Comparison of ENCODE assay signal across 9 cellular contexts in genomic region chr15:89912674-89913396, GRCh38. TPM values are rescaled to one million over a fixed set of nuclear protein-coding genes. Genes with fewer than 3 reads are reported as not detected.
DNase-seq lines count a peak whose midpoint lies in the region; ATAC-seq, FAIRE-seq and TF ChIP-seq lines count a peak whose summit lies in the region.
"Had no signal": no experiment of that assay in that cellular context is flagged by ENCODE, and none has a peak within 500 bp of the region (broad histone marks: within the 10 kb centered on the region; RNA-seq: fewer than 3 reads in every experiment).

Gene ARPIN, minus strand, starts transcription at chr15:89912952. Its CDS starts 117 bp downstream, at chr15:89912835.

- no peak within 1 kb of the TSS for H3K14ac ChIP-seq in H1 (ENCODE audit: insufficient read length)

- H2BK15ac ChIP-seq in H1 (ENCODE audit: low read length): peak within 1 kb of the TSS; percentile 90

- H3K23ac ChIP-seq in H1 (ENCODE audit: insufficient read length): no peak within 1 kb of the TSS

- H4K20me1 ChIP-seq in H1 (replicated peaks in 1 of 2; ENCODE audit: control insufficient read depth in 1 of 2, insufficient read depth in 2 of 2, low read length in 2 of 2): no peaks in the 10 kb centered on the region

- peak within 1 kb of the TSS; percentile 26 for H3K56ac ChIP-seq in H1 (replicated peaks; ENCODE audit: insufficient read length, low read depth, low read length)

- peak within 1 kb of the TSS; percentile 78 for H3K18ac ChIP-seq in H1 (ENCODE audit: extremely low read depth, low read length)

- FAIRE-seq in H1 (lab: Jason Lieb, UNC) (no peak), GM12892 (lab: Jason Lieb, UNC) (no peak)

- CTCF ChIA-PET in H1 (lab: Charles Lee; ENCODE audit: partially characterized antibody): interaction anchor here (0.9 to 5.6 kb wide), 9 partner anchors 9 to 308 kb away, joined by 3 to 27 read pairs (median 4); no protein-coding TSS in a partner anchor

- no peak for TF ChIP-seq EP300 in H1 (IDR thresholded peaks at IDR 0.05; ENCODE audit: borderline replicate concordance in 1 of 2, low read depth in 2 of 2, low read length in 2 of 2)

- peak within 1 kb of the TSS; percentile 95 for H4K8ac ChIP-seq in H1 (ENCODE audit: extremely low read depth, insufficient read depth, low read length)

- DNase-seq in NCI-H2029 (lab: John Stamatoyannopoulos, UW): peak; percentile 16
- no peak for DNase-seq in NCI-H2029 treated with DMSO at 0.1 percent for 48 hours (lab: John Stamatoyannopoulos, UW)
- DNase-seq in RWPE2 (ENCODE audit: low spot score): peak; percentile 79
- DNase-seq in H1 (ENCODE audit: low read depth in 1 of 2, low spot score in 2 of 2): peak in 1 of 2 experiments; percentile 76
- peak; percentile 73 for DNase-seq in lower lobe of right lung
- no peak for DNase-seq in GM12892 (ENCODE audit: insufficient read length)

- TF ChIP-seq RAD21 in H1 (IDR thresholded peaks at IDR 0.05 in 1 of 2, conservative IDR thresholded peaks at IDR 0.05 in 1 of 2; ENCODE audit: low read depth in 2 of 2, low read length in 2 of 2): no peak

- H2BK5ac ChIP-seq in H1 (ENCODE audit: low read depth, low read length): no peak within 1 kb of the TSS

- H2AK5ac ChIP-seq in H1 (ENCODE audit: low read depth, low read length): no peak within 1 kb of the TSS

- TF ChIP-seq CTCF in RWPE2 (IDR thresholded peaks at IDR 0.05; ENCODE audit: poor library complexity, severe bottlenecking): no peak
- no peak for TF ChIP-seq CTCF in H1 (IDR thresholded peaks at IDR 0.05; ENCODE audit: control extremely low read depth in 1 of 3, insufficient read depth in 1 of 3, low read depth in 1 of 3, low read length in 3 of 3)
- TF ChIP-seq CTCF in lower lobe of right lung (IDR thresholded peaks at IDR 0.05): no peak
- TF ChIP-seq CTCF in subcutaneous adipose tissue (IDR thresholded peaks at IDR 0.05; ENCODE audit: low read depth): no peak

- no peaks in the 10 kb centered on the region for H3K79me2 ChIP-seq in H1 (ENCODE audit: control insufficient read depth in 1 of 2, insufficient read depth in 2 of 2, low read length in 2 of 2)

- no peak within 1 kb of the TSS for H2BK12ac ChIP-seq in H1 (ENCODE audit: low read depth, low read length)

- POLR2A ChIA-PET in H1 (lab: Charles Lee; ENCODE audit: partially characterized antibody): interaction anchor here (0.6 to 1.8 kb wide), 12 partner anchors 9 to 163 kb away, joined by 3 to 9 read pairs (median 3); partner anchors contain the start of gene AP3S2

- no peak within 1 kb of the TSS for H2BK20ac ChIP-seq in H1 (ENCODE audit: low read length)

- ATAC-seq in RWPE2 (ENCODE audit: low read depth): peak; percentile 72
- ATAC-seq in lower lobe of right lung: peak; percentile 81 to 88
- no peak for ATAC-seq in GM19452 (IDR thresholded peaks at IDR 0.05; ENCODE audit: unreplicated experiment)

- H3K27me3 ChIP-seq in RWPE2 (ENCODE audit: insufficient read depth, poor library complexity, severe bottlenecking) (no peaks in the 10 kb centered on the region), H1 (replicated peaks in 1 of 4; ENCODE audit: control insufficient read depth in 3 of 4, extremely low read depth in 1 of 4, insufficient read depth in 3 of 4, low read length in 3 of 4) (0 out of 7 replicates have a peak, but pooled peaks cover 0 to 4% (median 2%) of the 10 kb centered on the region in 4 experiments), lower lobe of right lung (ENCODE audit: low read depth) (no peaks in the 10 kb centered on the region)

- peaks cover 11% of the 10 kb centered on the region; the same call in 1 of the 2 replicates for H3K23me2 ChIP-seq in H1 (ENCODE audit: low read depth, low read length)

- no peak within 1 kb of the TSS for H2BK120ac ChIP-seq in H1 (replicated peaks; ENCODE audit: low read depth, low read length)

- intact Hi-C loops in lower lobe of right lung (cut with DNase I): no loop called here

- peak within 1 kb of the TSS; percentile 4 for H4K91ac ChIP-seq in H1 (replicated peaks; ENCODE audit: insufficient read length, low read length)

- no peaks in the 10 kb centered on the region for H3K79me1 ChIP-seq in H1 (ENCODE audit: low read depth, low read length)

- H3K4me1 ChIP-seq in RWPE2 (ENCODE audit: insufficient read depth, poor library complexity, severe bottlenecking) (peaks cover 27% of the 10 kb centered on the region), H1 (replicated peaks in 1 of 4; ENCODE audit: control insufficient read depth in 3 of 4, insufficient read depth in 4 of 4, low read length in 3 of 4) (peaks cover 3 to 9% (median 6%) of the 10 kb centered on the region in 4 experiments; a peak in 6 of 7 replicates), lower lobe of right lung (peaks cover 22% of the 10 kb centered on the region)

- H3K36me3 ChIP-seq in RWPE2 (ENCODE audit: low read depth) (peaks cover 4% of the 10 kb centered on the region), H1 (ENCODE audit: control insufficient read depth in 2 of 4, insufficient read depth in 4 of 4, low read length in 3 of 4) (no peaks in the 10 kb centered on the region), lower lobe of right lung (peaks cover 4% of the 10 kb centered on the region)

- H3K4ac ChIP-seq in H1 (replicated peaks; ENCODE audit: insufficient read length, low read depth, low read length): no peak within 1 kb of the TSS

- TF ChIP-seq POLR2A in H1 (IDR thresholded peaks at IDR 0.05; ENCODE audit: control extremely low read depth in 1 of 2, low read depth in 2 of 2, low read length in 2 of 2): peak in 1 of 2 experiments; percentile 49; a peak in 1 of 3 replicates
- TF ChIP-seq POLR2A in GM12892 (IDR thresholded peaks at IDR 0.05; ENCODE audit: low read depth, low read length): no peak

- peak within 1 kb of the TSS; percentile 73 for H4K5ac ChIP-seq in H1 (ENCODE audit: insufficient read length, low read depth, low read length)

- 8% methylated on average over 37 of the region's 57 CpGs; no CpG with 5 or more reads in 1 of the 2 experiments for WGBS in H1 (ENCODE audit: extremely low coverage in 1 of 2, insufficient coverage in 1 of 2, insufficient read length in 1 of 2, insufficient replicate concordance in 2 of 2, low coverage in 1 of 2, low lambda C conversion rate in 2 of 2, missing lambda C conversion rate in 1 of 2), 2 experiments

- H3K4me2 ChIP-seq in H1 (ENCODE audit: insufficient read depth in 1 of 2, low read depth in 2 of 2, low read length in 2 of 2): peak within 1 kb of the TSS; percentile 60 to 80

- H3K27ac ChIP-seq in RWPE2 (ENCODE audit: poor library complexity, severe bottlenecking) (peak within 1 kb of the TSS; percentile 32), H1 (ENCODE audit: low read depth, low read length) (0 out of 2 replicates have a peak within 1 kb of the TSS, but pooled peaks have one; percentile 26), lower lobe of right lung (peak within 1 kb of the TSS; percentile 88)

- peak within 1 kb of the TSS; percentile 53 to 71 (median 66) for H3K9ac ChIP-seq in H1 (replicated peaks in 1 of 4; ENCODE audit: extremely low read depth in 1 of 4, low read depth in 3 of 4, low read length in 3 of 4)

- peak within 1 kb of the TSS; percentile 69 for H2AFZ ChIP-seq in H1 (ENCODE audit: low read length)

- H3K4me3 ChIP-seq in RWPE2 (ENCODE audit: severe bottlenecking) (peak within 1 kb of the TSS; percentile 65), H1 (ENCODE audit: extremely low read depth in 1 of 4, insufficient read depth in 2 of 4, low read depth in 3 of 4, low read length in 4 of 4) (peak within 1 kb of the TSS; percentile 50 to 72 (median 56)), lower lobe of right lung (peak within 1 kb of the TSS; percentile 84)

- H3K9me3 ChIP-seq in RWPE2 (ENCODE audit: severe bottlenecking) (no peaks in the 10 kb centered on the region), H1 (ENCODE audit: insufficient read depth in 2 of 2, low read depth in 1 of 2, low read length in 1 of 2) (no peaks in the 10 kb centered on the region), lower lobe of right lung (no peaks in the 10 kb centered on the region)

TF ChIP-seq in H1, 55 proteins besides CTCF, POLR2A, EP300 and RAD21 (continues in another document):
- TF ChIP-seq CTBP2 (IDR thresholded peaks at IDR 0.05; ENCODE audit: borderline replicate concordance, insufficient read depth, insufficient read length, low read length) (no peak), BCL11A (IDR thresholded peaks at IDR 0.05; ENCODE audit: low read depth in 2 of 2, low read length in 2 of 2) (no peak), CBX8 (IDR thresholded peaks at IDR 0.05; ENCODE audit: borderline replicate concordance, low read depth, low read length) (no peak), BACH1 (IDR thresholded peaks at IDR 0.05; ENCODE audit: low read length) (no peak), SP2 (IDR thresholded peaks at IDR 0.05; ENCODE audit: low read length) (no peak), RXRA (IDR thresholded peaks at IDR 0.05; ENCODE audit: insufficient read depth, low read depth, low read length) (no peak), ATF3 (IDR thresholded peaks at IDR 0.05; ENCODE audit: insufficient read depth, low read depth, low read length) (no peak), E2F6 (IDR thresholded peaks at IDR 0.05) (no peak; the same call in 1 of the 2 replicates), TAF7 (optimal IDR thresholded peaks at IDR 0.05; ENCODE audit: borderline replicate concordance, low read depth, low read length) (no peak)

RNA-seq across cellular contexts. Expression of gene ARPIN, which starts in this region (rescaled TPM):
- 3.1 and 3.9 TPM in 2 replicates for total RNA-seq in H1 (2021; fragmentation: NEBNext Ultra II Directional; extraction: Animal tissue kit (Norgen Biotek cat#: 25700))
- polyA plus RNA-seq in H1 (2011; rRNA removed): 3.1 and 3.6 TPM in 2 replicates
- 4.2 TPM for polyA plus RNA-seq in H1 (2011; cell fraction: cytosol; rRNA removed)
- 3.4 TPM for polyA plus RNA-seq in H1 (2011; cell fraction: nucleus; rRNA removed)
- 3.0 to 4.4 TPM (median 3.1 TPM) in 4 replicates for polyA plus RNA-seq in H1 (2012, experiment 1 of 2)
- polyA plus RNA-seq in H1 (2012, experiment 2 of 2): 0.91 TPM
- polyA plus RNA-seq in H1 (2013, experiment 1 of 2): 1.9 TPM
- 1.7 TPM for polyA plus RNA-seq in H1 (2013, experiment 2 of 2)
- 2.4 and 2.6 TPM in 2 replicates for polyA minus RNA-seq in H1 (2011; rRNA and poly(A)+ RNA removed)
- polyA minus RNA-seq in H1 (2011; cell fraction: cytosol; rRNA and poly(A)+ RNA removed): 2.1 TPM
- 3.0 TPM for polyA minus RNA-seq in H1 (2011; cell fraction: nucleus; rRNA and poly(A)+ RNA removed)
- 30.9 TPM for total RNA-seq in lower lobe of right lung
- 10 to 100 TPM; 11.3 to 39.7 (median 20.1) TPM for total RNA-seq in subcutaneous adipose tissue
- 0.13 TPM for polyA plus RNA-seq in GM12892 (2012; ENCODE audit: missing spikeins)
- total RNA-seq: activated CD8-positive, alpha-beta memory T cell treated with anti-CD3 and anti-CD28 coated beads for 36 hours had no signal

Comparison
In these comparisons a context has a peak if more than half of its experiments do, and no peak if none do; other contexts are left out.
1. DNase-seq: peak in NCI-H2029 (single experiment), RWPE2 (single experiment) and lower lobe of right lung (single experiment); none in NCI-H2029 treated with DMSO at 0.1 percent for 48 hours (single experiment) and GM12892 (single experiment).
2. H3K27ac ChIP-seq: peak in every context shown above with its lines; median percentile 88 in lower lobe of right lung; 32 in RWPE2; 26 in H1.
3. Peak in every context shown above with its lines, with median percentiles within 50 percentile points of each other: H3K4me3 ChIP-seq.